23 cellular contexts compared by ENCODE assay signal in genomic region chr1:42316292-42316691, GRCh38.
"Had no signal": no experiment of that assay in that cellular context is flagged by ENCODE, and none has a peak within 500 bp of the region (broad histone marks: within the 10 kb centered on the region; RNA-seq: fewer than 3 reads in every experiment).

No MANE protein-coding gene starts in this region.

- H3K4me2 ChIP-seq: neural progenitor cell had no signal

- H2AFZ ChIP-seq: neural progenitor cell had no signal

- H3K4me3 ChIP-seq: heart right ventricle, left ventricle myocardium inferior, neural progenitor cell, prostate gland, skin epidermis, suprapubic skin, transverse colon had no signal

- H3K9me3 Mint-ChIP-seq: activated CD4-positive, alpha-beta memory T cell treated with anti-CD3 and anti-CD28 coated beads for 36 hours; activated naive CD8-positive, alpha-beta T cell treated with anti-CD3 and anti-CD28 coated beads, Interleukin-2, amount 10 ng/mL, durations not matched to agents 7 days and 5 days; activated T-helper 1 cell treated with anti-CD3 and anti-CD28 coated beads, Interleukin-12 subunit alpha, Interleukin-12 subunit beta, Interleukin-2, Interleukin-4 antibody, amounts not matched to agents 30 ng/mL and 10 ng/mL and 1 ng/mL, durations not matched to agents 14 hours and 24 hours and 36 hours; brain; naive thymus-derived CD4-positive, alpha-beta T cell; neural progenitor cell; stimulated activated naive CD8-positive, alpha-beta T cell treated with anti-CD3 and anti-CD28 coated beads, Interleukin-15, Interleukin-2, amounts not matched to agents 100 ng/mL and 50 ng/mL, for 24 hours; WTC11 had no signal

- H3K27me3 ChIP-seq: heart right ventricle, neural progenitor cell, suprapubic skin, transverse colon had no signal

- H3K4me3 Mint-ChIP-seq: activated CD4-positive, alpha-beta memory T cell treated with anti-CD3 and anti-CD28 coated beads for 36 hours; activated CD4-positive, alpha-beta T cell treated with anti-CD3 and anti-CD28 coated beads for 36 hours; activated naive CD8-positive, alpha-beta T cell treated with anti-CD3 and anti-CD28 coated beads, Interleukin-2, amount 10 ng/mL, durations not matched to agents 7 days and 5 days; activated T-helper 1 cell treated with anti-CD3 and anti-CD28 coated beads, Interleukin-12 subunit alpha, Interleukin-12 subunit beta, Interleukin-2, Interleukin-4 antibody, amounts not matched to agents 30 ng/mL and 10 ng/mL and 1 ng/mL, durations not matched to agents 14 hours and 24 hours and 36 hours; brain; neural progenitor cell; stimulated activated naive CD8-positive, alpha-beta T cell treated with anti-CD3 and anti-CD28 coated beads, Interleukin-15, Interleukin-2, amounts not matched to agents 100 ng/mL and 50 ng/mL, for 24 hours; WTC11 had no signal

- DNase-seq: activated CD4-positive, alpha-beta memory T cell treated with anti-CD3 and anti-CD28 coated beads for 36 hours; activated CD4-positive, alpha-beta T cell treated with anti-CD3 and anti-CD28 coated beads for 36 hours; activated gamma-delta T cell treated with Interleukin-2 at 50 U/mL for 16 hours; activated naive CD8-positive, alpha-beta T cell treated with anti-CD3 and anti-CD28 coated beads, Interleukin-2, amount 10 ng/mL, durations not matched to agents 7 days and 5 days; activated T-cell treated with anti-CD3 and anti-CD28 coated beads for 4 hours; central memory CD4-positive, alpha-beta T cell; cortex of kidney; heart right ventricle; kidney glomerular epithelial cell; left ventricle myocardium inferior; naive thymus-derived CD4-positive, alpha-beta T cell; right cardiac atrium; stimulated activated CD4-positive, alpha-beta T cell treated with anti-CD3 and anti-CD28 coated beads, Interleukin-15, amount 100 ng/mL, for 24 hours; stimulated activated CD4-positive, alpha-beta T cell treated with anti-CD3 and anti-CD28 coated beads, Interleukin-2, amount 100 ng/mL, for 48 hours; transverse colon had no signal

- H3K27ac Mint-ChIP-seq: activated CD4-positive, alpha-beta memory T cell treated with anti-CD3 and anti-CD28 coated beads for 36 hours; activated naive CD8-positive, alpha-beta T cell treated with anti-CD3 and anti-CD28 coated beads, Interleukin-2, amount 10 ng/mL, durations not matched to agents 7 days and 5 days; activated T-helper 1 cell treated with anti-CD3 and anti-CD28 coated beads, Interleukin-12 subunit alpha, Interleukin-12 subunit beta, Interleukin-2, Interleukin-4 antibody, amounts not matched to agents 30 ng/mL and 10 ng/mL and 1 ng/mL, durations not matched to agents 14 hours and 24 hours and 36 hours; neural progenitor cell; stimulated activated naive CD8-positive, alpha-beta T cell treated with anti-CD3 and anti-CD28 coated beads, Interleukin-15, Interleukin-2, amounts not matched to agents 100 ng/mL and 50 ng/mL, for 24 hours; WTC11 had no signal

- H3K27ac ChIP-seq: heart right ventricle, left ventricle myocardium inferior, neural progenitor cell, prostate gland, skin epidermis, suprapubic skin had no signal

- ATAC-seq: activated CD4-positive, alpha-beta T cell treated with anti-CD3 and anti-CD28 coated beads for 36 hours; heart right ventricle; naive thymus-derived CD4-positive, alpha-beta T cell; right cardiac atrium; WTC11 had no signal

- H3K36me3 ChIP-seq: heart right ventricle, left ventricle myocardium inferior, neural progenitor cell, prostate gland, suprapubic skin, transverse colon had no signal

- H3K27me3 Mint-ChIP-seq: activated CD4-positive, alpha-beta memory T cell treated with anti-CD3 and anti-CD28 coated beads for 36 hours; activated CD4-positive, alpha-beta T cell treated with anti-CD3 and anti-CD28 coated beads for 36 hours; activated naive CD8-positive, alpha-beta T cell treated with anti-CD3 and anti-CD28 coated beads, Interleukin-2, amount 10 ng/mL, durations not matched to agents 7 days and 5 days; brain; naive thymus-derived CD4-positive, alpha-beta T cell; stimulated activated naive CD8-positive, alpha-beta T cell treated with anti-CD3 and anti-CD28 coated beads, Interleukin-15, Interleukin-2, amounts not matched to agents 100 ng/mL and 50 ng/mL, for 24 hours had no signal

- H3K9me3 ChIP-seq: heart right ventricle, left ventricle myocardium inferior, prostate gland, suprapubic skin, transverse colon had no signal

- H3K9ac ChIP-seq: neural progenitor cell had no signal

- H3K36me3 Mint-ChIP-seq: WTC11 had no signal
